In the genomic region with DNA sequence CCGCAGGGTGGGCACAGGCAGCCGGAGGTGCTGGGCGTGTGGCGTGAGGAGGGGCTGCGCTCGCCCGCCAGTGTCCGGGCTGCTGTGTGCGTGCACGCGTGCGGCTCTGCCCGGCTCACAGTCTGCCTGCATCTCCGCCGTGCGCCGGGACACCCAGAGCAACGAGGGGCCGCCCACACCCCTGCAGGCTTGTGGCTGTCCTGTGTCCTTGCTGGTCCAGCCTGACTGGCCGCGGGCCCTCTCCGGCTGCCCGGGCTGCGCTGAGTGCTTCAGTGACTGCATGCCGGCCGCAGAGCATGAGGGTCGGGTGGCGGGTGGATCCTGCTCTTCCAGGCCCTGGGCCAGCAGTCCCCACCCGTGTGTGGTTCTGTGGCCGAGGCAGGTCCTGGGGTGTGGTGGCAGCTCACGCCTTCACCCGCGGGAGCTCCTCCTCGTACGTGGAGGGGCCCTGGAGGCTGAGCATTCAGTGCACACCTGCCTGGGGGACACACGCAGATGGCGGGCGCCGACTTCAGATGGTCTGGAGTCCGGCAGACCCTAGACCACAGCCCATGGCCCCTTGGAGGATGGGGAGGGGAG, we compare ENCODE assay signal across 11 cellular contexts. TPM values are rescaled to one million over a fixed set of nuclear protein-coding genes. Genes with fewer than 3 reads are reported as not detected.
"Had no signal": no experiment of that assay in that cellular context is flagged by ENCODE, and none has a peak within 500 bp of the region (broad histone marks: within the 10 kb centered on the region; RNA-seq: fewer than 3 reads in every experiment).

No MANE protein-coding gene starts in this region.

- H3K4me3 Mint-ChIP-seq: IgD-negative memory B cell had no signal

- H3K9ac ChIP-seq: KMS-11 had no signal

- DNase-seq: IMR-90, KBM-7, KG1 had no signal

- FAIRE-seq: HepG2, HTR-8/SVneo, K562 had no signal

- H3K27me3 Mint-ChIP-seq: IgD-negative memory B cell had no signal

- H3K27ac Mint-ChIP-seq: IgD-negative memory B cell had no signal

- ATAC-seq: HepG2, K562 had no signal

- H3K27ac ChIP-seq: HL-60, KMS-11 had no signal

- H3K9me3 Mint-ChIP-seq: IgD-negative memory B cell had no signal

- H3K4me2 ChIP-seq: KMS-11 had no signal

- H3K36me3 Mint-ChIP-seq: IgD-negative memory B cell had no signal

- H3K4me3 ChIP-seq: K562 had no signal

RNA-seq across cellular contexts. Expression of gene TPSG1, which starts 12.4 kb away (rescaled TPM):
- total RNA-seq: HepG2, HT1080, IMR-90, K562 had no signal
- polyA plus RNA-seq: HepG2, IgD-negative memory B cell, IMR-90, K562 had no signal

RNA-seq across cellular contexts. Expression of gene TPSB2, which starts 17.3 kb away (rescaled TPM):
- total RNA-seq: HepG2, HT-29, HT1080, IMR-90 had no signal
- polyA plus RNA-seq: HepG2, IgD-negative memory B cell, IMR-90, K562 had no signal

RNA-seq across cellular contexts. Expression of gene TPSAB1, which starts 27.8 kb away (rescaled TPM):
- total RNA-seq: HepG2, HT-29, HT1080, IMR-90, K562 had no signal
- polyA plus RNA-seq: IgD-negative memory B cell, IMR-90, K562 had no signal

RNA-seq across cellular contexts. Expression of gene TPSD1, which starts 43.2 kb away (rescaled TPM):
- total RNA-seq: HepG2, HT-29, HT1080, IMR-90, K562 had no signal
- polyA plus RNA-seq: HepG2, IgD-negative memory B cell, IMR-90, K562 had no signal

RNA-seq across cellular contexts. Expression of gene CACNA1H, which starts 59.8 kb away (rescaled TPM):
- total RNA-seq: HT1080 had no signal
- polyA plus RNA-seq: IgD-negative memory B cell had no signal
